Comparison of ENCODE assay signal across 15 cellular contexts in genomic region chr17:76998839-76999238, GRCh38.
DNase-seq lines count a peak whose midpoint lies in the region; ATAC-seq, FAIRE-seq and TF ChIP-seq lines count a peak whose summit lies in the region.
"Had no signal": no experiment of that assay in that cellular context is flagged by ENCODE, and none has a peak within 500 bp of the region (broad histone marks: within the 10 kb centered on the region; RNA-seq: fewer than 3 reads in every experiment).

No MANE protein-coding gene starts in this region.

- H3K79me2 ChIP-seq in astrocyte (ENCODE audit: insufficient read depth, low read length), result no peaks in the 10 kb centered on the region

- intact Hi-C loops in activated naive CD4-positive, alpha-beta T cell treated with anti-CD3 and anti-CD28 coated beads for 36 hours (cut with micrococcal nuclease), result loop anchor here (1.0 to 5.0 kb wide), 4 partner anchors 30 to 262 kb away; partner anchors contain the start of genes MFSD11, SEC14L1 and SRSF2
- intact Hi-C loops in heart left ventricle (cut with DNase I), result no loop called here

- H4K20me1 ChIP-seq in astrocyte (ENCODE audit: insufficient read depth, low read length), result no peaks in the 10 kb centered on the region

- 82 to 94% (median 90%) methylated on average over 3 to 8 of the region's 8 CpGs for WGBS in heart left ventricle, 4 donors

- H3K9ac ChIP-seq in astrocyte (ENCODE audit: low read length), result no peak overlapping the region

- H3K4me1 Mint-ChIP-seq in activated naive CD4-positive, alpha-beta T cell treated with anti-CD3 and anti-CD28 coated beads for 36 hours (ENCODE audit: low read depth), result peaks cover 50% of the 10 kb centered on the region
- peaks cover 33% of the 10 kb centered on the region for H3K4me1 Mint-ChIP-seq in astrocyte (ENCODE audit: low read depth, unreplicated experiment)
- peaks cover 55% of the 10 kb centered on the region for H3K4me1 Mint-ChIP-seq in stimulated activated naive CD8-positive, alpha-beta T cell treated with anti-CD3 and anti-CD28 coated beads, Interleukin-15, amount 100 ng/mL, for 72 hours

- H3K27ac Mint-ChIP-seq in activated naive CD4-positive, alpha-beta T cell treated with anti-CD3 and anti-CD28 coated beads for 36 hours, result peak overlapping the region; percentile 78
- H3K27ac Mint-ChIP-seq in astrocyte (ENCODE audit: unreplicated experiment), result no peak overlapping the region
- H3K27ac Mint-ChIP-seq in stimulated activated naive CD8-positive, alpha-beta T cell treated with anti-CD3 and anti-CD28 coated beads, Interleukin-15, amount 100 ng/mL, for 72 hours, result peak overlapping the region; percentile 98 to 99

- H3K4me3 ChIP-seq in Peyer's patch (peak overlapping the region in 1 of 4 donors; percentile 0), astrocyte (ENCODE audit: insufficient read depth, low read depth, low read length) (no peak overlapping the region), heart left ventricle (no peak overlapping the region)
- H3K4me3 ChIP-seq: cardiac muscle cell, HAP-1, lung had no signal

- peak overlapping the region; percentile 67 for H3K4me2 ChIP-seq in astrocyte (ENCODE audit: low read length)

- H3K27me3 Mint-ChIP-seq in activated naive CD4-positive, alpha-beta T cell treated with anti-CD3 and anti-CD28 coated beads for 36 hours (ENCODE audit: low read depth), result no peaks in the 10 kb centered on the region
- H3K27me3 Mint-ChIP-seq in astrocyte (ENCODE audit: low read depth, unreplicated experiment), result peaks cover 4% of the 10 kb centered on the region
- no peaks in the 10 kb centered on the region for H3K27me3 Mint-ChIP-seq in stimulated activated naive CD8-positive, alpha-beta T cell treated with anti-CD3 and anti-CD28 coated beads, Interleukin-15, amount 100 ng/mL, for 72 hours

- H3K9me3 ChIP-seq in Peyer's patch, result no peaks in the 10 kb centered on the region
- H3K9me3 ChIP-seq in astrocyte (ENCODE audit: insufficient read depth, low read depth, low read length), result no peaks in the 10 kb centered on the region
- no peaks in the 10 kb centered on the region for H3K9me3 ChIP-seq in heart left ventricle
- H3K9me3 ChIP-seq: HAP-1, neutrophil had no signal

- TF ChIP-seq POLR2A in Peyer's patch (IDR thresholded peaks at IDR 0.05) (no peak), heart left ventricle (IDR thresholded peaks at IDR 0.05) (no peak)

- H3K27me3 ChIP-seq in Peyer's patch (no peaks in the 10 kb centered on the region), astrocyte (ENCODE audit: insufficient read depth, low read length) (no peaks in the 10 kb centered on the region), heart left ventricle (peaks cover 0 to 35% (median 3%) of the 10 kb centered on the region in 9 donors)
- H3K27me3 ChIP-seq: cardiac muscle cell had no signal

- no peak for ATAC-seq in stimulated activated naive CD8-positive, alpha-beta T cell treated with anti-CD3 and anti-CD28 coated beads, Interleukin-15, amount 100 ng/mL, for 72 hours
- ATAC-seq in heart left ventricle, result no peak
- ATAC-seq in GM19328 (IDR thresholded peaks at IDR 0.05; ENCODE audit: unreplicated experiment), result no peak

- H3K36me3 Mint-ChIP-seq in activated naive CD4-positive, alpha-beta T cell treated with anti-CD3 and anti-CD28 coated beads for 36 hours (ENCODE audit: low read depth), result no peaks in the 10 kb centered on the region
- no peaks in the 10 kb centered on the region for H3K36me3 Mint-ChIP-seq in astrocyte (ENCODE audit: low read depth, unreplicated experiment)

- H3K36me3 ChIP-seq in Peyer's patch, result no peaks in the 10 kb centered on the region
- no peaks in the 10 kb centered on the region for H3K36me3 ChIP-seq in astrocyte (ENCODE audit: insufficient read depth, low read length)
- no peaks in the 10 kb centered on the region for H3K36me3 ChIP-seq in heart left ventricle
- H3K36me3 ChIP-seq: cardiac muscle cell, HAP-1, neutrophil had no signal

- CTCF ChIA-PET in activated naive CD4-positive, alpha-beta T cell treated with anti-CD3 and anti-CD28 coated beads for 36 hours (lab: Charles Lee), result no interaction called here

- no peak for TF ChIP-seq CTCF in Peyer's patch (IDR thresholded peaks at IDR 0.05)
- no peak for TF ChIP-seq CTCF in astrocyte (IDR thresholded peaks at IDR 0.05; ENCODE audit: insufficient read depth, low read depth, low read length)
- no peak for TF ChIP-seq CTCF in heart left ventricle (IDR thresholded peaks at IDR 0.05)

- peak overlapping the region; percentile 45 for H3K4me3 Mint-ChIP-seq in activated naive CD4-positive, alpha-beta T cell treated with anti-CD3 and anti-CD28 coated beads for 36 hours
- H3K4me3 Mint-ChIP-seq in astrocyte (ENCODE audit: unreplicated experiment), result no peak overlapping the region
- H3K4me3 Mint-ChIP-seq in stimulated activated naive CD8-positive, alpha-beta T cell treated with anti-CD3 and anti-CD28 coated beads, Interleukin-15, amount 100 ng/mL, for 72 hours, result peak overlapping the region; percentile 71 to 82

- H2AFZ ChIP-seq in astrocyte (ENCODE audit: low read depth, low read length), result no peak overlapping the region

- no peak for FAIRE-seq in astrocyte (lab: Jason Lieb, UNC)

- no peaks in the 10 kb centered on the region for H3K9me3 Mint-ChIP-seq in activated naive CD4-positive, alpha-beta T cell treated with anti-CD3 and anti-CD28 coated beads for 36 hours
- no peaks in the 10 kb centered on the region for H3K9me3 Mint-ChIP-seq in astrocyte (ENCODE audit: unreplicated experiment)
- no peaks in the 10 kb centered on the region for H3K9me3 Mint-ChIP-seq in stimulated activated naive CD8-positive, alpha-beta T cell treated with anti-CD3 and anti-CD28 coated beads, Interleukin-15, amount 100 ng/mL, for 72 hours

- no peak for DNase-seq in activated naive CD4-positive, alpha-beta T cell treated with anti-CD3 and anti-CD28 coated beads for 36 hours
- no peak for DNase-seq in activated naive CD4-positive, alpha-beta T cell (lab: John Stamatoyannopoulos, UW)
- DNase-seq in Peyer's patch (no peak), astrocyte (ENCODE audit: low read depth) (no peak), A172 (ENCODE audit: low spot score) (no peak), heart left ventricle (no peak)
- no peak for DNase-seq in stimulated activated naive CD8-positive, alpha-beta T cell treated with anti-CD3 and anti-CD28 coated beads, Interleukin-15, amount 100 ng/mL, for 72 hours
- DNase-seq: IMR-90, NCI-H1417, SW 1271 had no signal

- H3K4me1 ChIP-seq in Peyer's patch (peaks cover 0 to 14% (median 0%) of the 10 kb centered on the region in 4 donors), astrocyte (ENCODE audit: insufficient read depth, low read length) (peaks cover 31% of the 10 kb centered on the region), heart left ventricle (no peaks in the 10 kb centered on the region)

- H3K27ac ChIP-seq in Peyer's patch (peak overlapping the region; percentile 54 to 71 (median 66)), astrocyte (ENCODE audit: low read depth, low read length) (no peak overlapping the region), heart left ventricle (peak overlapping the region in 1 of 12 donors; percentile 27)
- H3K27ac ChIP-seq: cardiac muscle cell, neutrophil had no signal
